Comparison of ENCODE assay signal across 26 cellular contexts in genomic region chr17:72987166-72987565, GRCh38.
"Had no signal": no experiment of that assay in that cellular context is flagged by ENCODE, and none has a peak within 500 bp of the region (broad histone marks: within the 10 kb centered on the region; RNA-seq: fewer than 3 reads in every experiment).

No MANE protein-coding gene starts in this region.

- H3K36me3 Mint-ChIP-seq: immature natural killer cell, natural killer cell, type B pancreatic cell had no signal

- H3K27ac ChIP-seq: colonic mucosa, epithelial cell of prostate, foreskin keratinocyte, gastroesophageal sphincter, heart right ventricle, lower lobe of right lung, parathyroid adenoma, prostate gland, sigmoid colon, testis, tibial artery had no signal

- H3K9me3 Mint-ChIP-seq: dendritic cell treated with granulocyte-macrophage colony-stimulating factor and Interleukin-4, amounts not matched to agents 40 ng/mL and 50 ng/mL, for 4 days; endodermal cell; immature natural killer cell; natural killer cell; stimulated activated effector memory CD8-positive, alpha-beta T cell treated with anti-CD3 and anti-CD28 coated beads, Interleukin-12 subunit alpha, Interleukin-12 subunit beta, amount 100 ng/mL, for 72 hours; type B pancreatic cell had no signal

- H3K27ac Mint-ChIP-seq: dendritic cell treated with granulocyte-macrophage colony-stimulating factor and Interleukin-4, amounts not matched to agents 40 ng/mL and 50 ng/mL, for 4 days; endodermal cell; natural killer cell; stimulated activated effector memory CD8-positive, alpha-beta T cell treated with anti-CD3 and anti-CD28 coated beads, Interleukin-12 subunit alpha, Interleukin-12 subunit beta, amount 100 ng/mL, for 72 hours; type B pancreatic cell had no signal

- H3K27me3 Mint-ChIP-seq: dendritic cell treated with granulocyte-macrophage colony-stimulating factor and Interleukin-4, amounts not matched to agents 40 ng/mL and 50 ng/mL, for 4 days; type B pancreatic cell had no signal

- H3K4me1 ChIP-seq: colonic mucosa, parathyroid adenoma, prostate gland, sigmoid colon, testis had no signal

- ATAC-seq: gastroesophageal sphincter; left colon; natural killer cell; stimulated activated effector memory CD8-positive, alpha-beta T cell treated with anti-CD3 and anti-CD28 coated beads, Interleukin-12 subunit alpha, Interleukin-12 subunit beta, amount 100 ng/mL, for 72 hours; stimulated activated naive CD8-positive, alpha-beta T cell treated with anti-CD3 and anti-CD28 coated beads, Interleukin-15, Interleukin-2, amounts not matched to agents 100 U/mL and 50 U/mL, for 24 hours had no signal

- H3K9me3 ChIP-seq: colonic mucosa, gastroesophageal sphincter, heart right ventricle, lower lobe of right lung, prostate gland, sigmoid colon, testis, tibial artery had no signal

- DNase-seq: colonic mucosa; effector CD8-positive, alpha-beta T cell; endodermal cell; foreskin keratinocyte; heart right ventricle; immature natural killer cell; islet precursor cell; kidney glomerular epithelial cell; left colon; left ventricle myocardium superior; lower lobe of right lung; natural killer cell; right cardiac atrium; sigmoid colon; stimulated activated CD4-positive, alpha-beta T cell treated with anti-CD3 and anti-CD28 coated beads, Interleukin-2, amount 100 ng/mL, for 24 hours; stimulated activated CD4-positive, alpha-beta T cell treated with anti-CD3 and anti-CD28 coated beads, Interleukin-4, amount 100 ng/mL, for 24 hours; stimulated activated naive CD8-positive, alpha-beta T cell treated with anti-CD3 and anti-CD28 coated beads, Interleukin-15, Interleukin-2, amounts not matched to agents 100 U/mL and 50 U/mL, for 24 hours; testis; tibial artery had no signal

- H3K27me3 ChIP-seq: colonic mucosa, foreskin keratinocyte, gastroesophageal sphincter, heart right ventricle, sigmoid colon, testis, tibial artery had no signal

- H3K4me3 Mint-ChIP-seq: dendritic cell treated with granulocyte-macrophage colony-stimulating factor and Interleukin-4, amounts not matched to agents 40 ng/mL and 50 ng/mL, for 4 days; endodermal cell; immature natural killer cell; natural killer cell; stimulated activated effector memory CD8-positive, alpha-beta T cell treated with anti-CD3 and anti-CD28 coated beads, Interleukin-12 subunit alpha, Interleukin-12 subunit beta, amount 100 ng/mL, for 72 hours; type B pancreatic cell had no signal

- H3K4me3 ChIP-seq: colonic mucosa, gastroesophageal sphincter, heart right ventricle, lower lobe of right lung, prostate gland, sigmoid colon, testis, tibial artery had no signal

- H3K36me3 ChIP-seq: colonic mucosa, gastroesophageal sphincter, heart right ventricle, lower lobe of right lung, prostate gland, sigmoid colon, tibial artery had no signal
